ENCODE assay signal across 1 cellular context in genomic region chr2:111958901-111959300, GRCh38.
TF ChIP-seq lines count a peak whose summit lies in the region.

No MANE protein-coding gene starts in this region.

TF ChIP-seq in HCT116, 20 proteins besides CTCF, POLR2A, EP300 and RAD21 (continued from another document):
- no peak for TF ChIP-seq YY1 (IDR thresholded peaks at IDR 0.05; ENCODE audit: extremely low read depth, insufficient replicate concordance, low read depth, low read length)
